ENCODE assay signal across 8 cellular contexts in genomic region chr4:42627887-42628646, GRCh38. TPM values are rescaled to one million over a fixed set of nuclear protein-coding genes. Genes with fewer than 3 reads are reported as not detected.
DNase-seq lines count a peak whose midpoint lies in the region; ATAC-seq, FAIRE-seq and TF ChIP-seq lines count a peak whose summit lies in the region.

No MANE protein-coding gene starts in this region.

- H3K36me3 ChIP-seq in adrenal gland (replicated peaks in 1 of 2) (no peaks in the 10 kb centered on the region), trophoblast cell (ENCODE audit: control insufficient read depth in 1 of 2, insufficient read depth in 2 of 2, low read length in 2 of 2) (no peaks in the 10 kb centered on the region), esophagus squamous epithelium (no peaks in the 10 kb centered on the region)

- H3K79me2 ChIP-seq in trophoblast cell (ENCODE audit: control insufficient read depth, insufficient read depth, low read length, poor library complexity), result no peaks in the 10 kb centered on the region

- 42 to 60% (median 57%) methylated on average over 9 of the region's 9 CpGs for WGBS in adrenal gland, 4 donors
- no CpG with 5 or more reads among the region's 9 CpGs for WGBS in trophoblast cell (ENCODE audit: extremely low coverage, insufficient coverage, insufficient read length)
- WGBS in esophagus squamous epithelium, 2 donors, result 40 to 58% methylated on average over 9 of the region's 9 CpGs

- no peaks in the 10 kb centered on the region for H3K79me1 ChIP-seq in trophoblast cell (ENCODE audit: low read length)

- intact Hi-C loops in adrenal gland (cut with DNase I), result no loop called here
- intact Hi-C loops in esophagus squamous epithelium (cut with DNase I), result no loop called here

- FAIRE-seq in RCC 7860 (lab: Jason Lieb, UNC), result no peak

- no peak overlapping the region for H3K27ac ChIP-seq in adrenal gland
- no peak overlapping the region for H3K27ac ChIP-seq in trophoblast cell (ENCODE audit: low read depth, low read length)
- H3K27ac ChIP-seq in esophagus squamous epithelium, result peak overlapping the region in 1 of 4 donors; percentile 3

- H3K4me2 ChIP-seq in trophoblast cell (ENCODE audit: low read length), result peak overlapping the region; percentile 14

- no peak overlapping the region for H4K12ac ChIP-seq in trophoblast cell (ENCODE audit: low read depth, low read length)

- H3K23ac ChIP-seq in trophoblast cell (ENCODE audit: low read length), result no peak overlapping the region

- H2BK120ac ChIP-seq in trophoblast cell (ENCODE audit: insufficient read depth, low read length, poor library complexity), result no peak overlapping the region

- H3K4ac ChIP-seq in trophoblast cell (ENCODE audit: low read depth, low read length), result no peak overlapping the region

- DNase-seq in NCI-H345 (lab: John Stamatoyannopoulos, UW), result peak; percentile 53
- DNase-seq in adrenal gland, result peak in 6 of 7 donors; percentile 2 to 60 (median 28)
- no peak for DNase-seq in trophoblast cell
- no peak for DNase-seq in RCC 7860 (ENCODE audit: low spot score)
- DNase-seq in UCSD-AML1 (lab: John Stamatoyannopoulos, UW; ENCODE audit: unreplicated experiment), result no peak
- DNase-seq in esophagus squamous epithelium (lab: John Stamatoyannopoulos, UW), result no peak

- no peak overlapping the region for H2AK5ac ChIP-seq in trophoblast cell (ENCODE audit: low read length)

- H4K91ac ChIP-seq in trophoblast cell (ENCODE audit: low read depth, low read length), result no peak overlapping the region

- H3K4me1 ChIP-seq in adrenal gland (replicated peaks in 1 of 2) (peaks cover 0 to 3% of the 10 kb centered on the region in 2 donors), trophoblast cell (ENCODE audit: control insufficient read depth in 1 of 2, insufficient read depth in 2 of 2, low read length in 2 of 2) (no peaks in the 10 kb centered on the region), esophagus squamous epithelium (peaks cover 0 to 15% (median 5%) of the 10 kb centered on the region in 3 donors)

- H2BK12ac ChIP-seq in trophoblast cell (ENCODE audit: low read length), result no peak overlapping the region

- peak; percentile 53 for TF ChIP-seq POLR2A in GM18526 (IDR thresholded peaks at IDR 0.05; ENCODE audit: extremely low read depth, insufficient read length)
- no peak for TF ChIP-seq POLR2A in adrenal gland (IDR thresholded peaks at IDR 0.05)
- TF ChIP-seq POLR2A in esophagus squamous epithelium (IDR thresholded peaks at IDR 0.05), result no peak

- no peak for TF ChIP-seq CTCF in adrenal gland (IDR thresholded peaks at IDR 0.05)
- TF ChIP-seq CTCF in esophagus squamous epithelium (IDR thresholded peaks at IDR 0.05), result no peak

- no peak overlapping the region for H4K8ac ChIP-seq in trophoblast cell (ENCODE audit: low read depth, low read length)

- H3K14ac ChIP-seq in trophoblast cell (ENCODE audit: low read length), result no peak overlapping the region

- H2AFZ ChIP-seq in trophoblast cell (ENCODE audit: insufficient read depth, low read length, poor library complexity), result peak overlapping the region; percentile 6

- H3K27me3 ChIP-seq in adrenal gland (no peaks in the 10 kb centered on the region), trophoblast cell (ENCODE audit: insufficient read depth, low read length) (no peaks in the 10 kb centered on the region), esophagus squamous epithelium (no peaks in the 10 kb centered on the region)

- H3K4me3 ChIP-seq in adrenal gland, result no peak overlapping the region
- H3K4me3 ChIP-seq in trophoblast cell (ENCODE audit: low read depth, low read length), result no peak overlapping the region
- peak overlapping the region in 1 of 4 donors; percentile 10 for H3K4me3 ChIP-seq in esophagus squamous epithelium

- H3K9me3 ChIP-seq in adrenal gland (replicated peaks in 1 of 3) (no peaks in the 10 kb centered on the region), trophoblast cell (ENCODE audit: insufficient read depth, low read depth, low read length) (no peaks in the 10 kb centered on the region), esophagus squamous epithelium (no peaks in the 10 kb centered on the region)

- H2BK5ac ChIP-seq in trophoblast cell (ENCODE audit: low read depth, low read length, poor library complexity), result no peak overlapping the region

- H3K18ac ChIP-seq in trophoblast cell (ENCODE audit: low read length), result no peak overlapping the region

- peak overlapping the region; percentile 59 for H3K9ac ChIP-seq in trophoblast cell (ENCODE audit: low read length)

- peak; percentile 93 for ATAC-seq in HG02798 (IDR thresholded peaks at IDR 0.05; ENCODE audit: poor library complexity, unreplicated experiment)

RNA-seq across cellular contexts. Expression of gene ATP8A1, which starts 28.8 kb away (rescaled TPM):
- 10 to 100 TPM; 15.5 to 58.3 (median 32.8) TPM for total RNA-seq in adrenal gland
- 10 to 100 TPM; 14.4 to 24.9 (median 15.6) TPM for polyA plus RNA-seq in adrenal gland
- polyA plus RNA-seq in trophoblast cell (2013), result 0.44 and 0.68 TPM in 2 replicates
- total RNA-seq in esophagus squamous epithelium, result 10 to 100 TPM in 1 of 4 donors, 1 to 10 TPM in 3; 1.9 to 11.8 (median 3.3) TPM

Comparison
In these comparisons a context has a peak if more than half of its experiments do, and no peak if none do; other contexts are left out.
1. DNase-seq: peak in NCI-H345 (single experiment) and adrenal gland (6 of 7); none in trophoblast cell (0 of 2), RCC 7860 (single experiment), UCSD-AML1 (single experiment) and esophagus squamous epithelium (single experiment).